Comparison of ENCODE assay signal across 20 cellular contexts in genomic region chr9:105293408-105293807, GRCh38.
"Had no signal": no experiment of that assay in that cellular context is flagged by ENCODE, and none has a peak within 500 bp of the region (broad histone marks: within the 10 kb centered on the region; RNA-seq: fewer than 3 reads in every experiment).

No MANE protein-coding gene starts in this region.

- H3K9me3 ChIP-seq: thoracic aorta had no signal

- H3K27ac ChIP-seq: coronary artery, thoracic aorta had no signal

- H3K27me3 Mint-ChIP-seq: activated CD8-positive, alpha-beta memory T cell treated with anti-CD3 and anti-CD28 coated beads, Interleukin-2, amount 10 ng/mL, durations not matched to agents 7 days and 5 days; activated naive CD8-positive, alpha-beta T cell treated with anti-CD3 and anti-CD28 coated beads for 36 hours; stimulated activated naive CD8-positive, alpha-beta T cell treated with anti-CD3 and anti-CD28 coated beads, Interleukin-15, Interleukin-2, amounts not matched to agents 100 ng/mL and 50 ng/mL, for 24 hours had no signal

- H3K4me3 Mint-ChIP-seq: activated CD8-positive, alpha-beta memory T cell treated with anti-CD3 and anti-CD28 coated beads, Interleukin-2, amount 10 ng/mL, durations not matched to agents 7 days and 5 days; activated naive CD8-positive, alpha-beta T cell treated with anti-CD3 and anti-CD28 coated beads for 36 hours; activated T-cell treated with anti-CD3 and anti-CD28 coated beads, Interleukin-2, amount 50 U/mL, for 4 hours; immature natural killer cell; stimulated activated naive CD8-positive, alpha-beta T cell treated with anti-CD3 and anti-CD28 coated beads, Interleukin-15, Interleukin-2, amounts not matched to agents 100 ng/mL and 50 ng/mL, for 24 hours had no signal

- H3K4me3 ChIP-seq: coronary artery, lung, thoracic aorta had no signal

- H3K36me3 ChIP-seq: thoracic aorta had no signal

- H3K9me3 Mint-ChIP-seq: activated naive CD8-positive, alpha-beta T cell treated with anti-CD3 and anti-CD28 coated beads for 36 hours; activated T-cell treated with anti-CD3 and anti-CD28 coated beads, Interleukin-2, amount 50 U/mL, for 4 hours; immature natural killer cell; naive thymus-derived CD4-positive, alpha-beta T cell; stimulated activated naive CD8-positive, alpha-beta T cell treated with anti-CD3 and anti-CD28 coated beads, Interleukin-15, Interleukin-2, amounts not matched to agents 100 ng/mL and 50 ng/mL, for 24 hours had no signal

- ATAC-seq: activated CD8-positive, alpha-beta memory T cell treated with anti-CD3 and anti-CD28 coated beads, Interleukin-2, amount 10 ng/mL, durations not matched to agents 7 days and 5 days; activated T-cell treated with anti-CD3 and anti-CD28 coated beads, Interleukin-2, amount 50 U/mL, for 4 hours; left cardiac atrium; naive thymus-derived CD4-positive, alpha-beta T cell had no signal

- H3K36me3 Mint-ChIP-seq: activated CD8-positive, alpha-beta memory T cell treated with anti-CD3 and anti-CD28 coated beads, Interleukin-2, amount 10 ng/mL, durations not matched to agents 7 days and 5 days; activated naive CD8-positive, alpha-beta T cell treated with anti-CD3 and anti-CD28 coated beads for 36 hours; immature natural killer cell had no signal

- FAIRE-seq: bronchial epithelial cell, urothelium cell line had no signal

- H3K27ac Mint-ChIP-seq: activated CD8-positive, alpha-beta memory T cell treated with anti-CD3 and anti-CD28 coated beads, Interleukin-2, amount 10 ng/mL, durations not matched to agents 7 days and 5 days; activated naive CD8-positive, alpha-beta T cell treated with anti-CD3 and anti-CD28 coated beads for 36 hours; stimulated activated naive CD8-positive, alpha-beta T cell treated with anti-CD3 and anti-CD28 coated beads, Interleukin-15, Interleukin-2, amounts not matched to agents 100 ng/mL and 50 ng/mL, for 24 hours had no signal

- DNase-seq: activated CD4-positive, alpha-beta T cell treated with anti-CD3 and anti-CD28 coated beads for 1 hour; activated CD4-positive, alpha-beta T cell treated with anti-CD3 and anti-CD28 coated beads, Interleukin-2, amount 50 U/mL, for 48 hours; activated CD8-positive, alpha-beta memory T cell treated with anti-CD3 and anti-CD28 coated beads, Interleukin-2, amount 10 ng/mL, durations not matched to agents 7 days and 5 days; activated gamma-delta T cell treated with Interleukin-2 at 50 U/mL for 16 hours; activated naive CD8-positive, alpha-beta T cell treated with anti-CD3 and anti-CD28 coated beads for 36 hours; activated T-cell treated with anti-CD3 and anti-CD28 coated beads, Interleukin-2, amount 50 U/mL, for 4 hours; anterior cingulate cortex; effector memory CD4-positive, alpha-beta T cell; hypothalamus; immature natural killer cell; left cardiac atrium; naive thymus-derived CD4-positive, alpha-beta T cell; retina; stimulated activated CD4-positive, alpha-beta T cell treated with anti-CD3 and anti-CD28 coated beads, Interleukin-4, amount 100 ng/mL, for 1 hour had no signal
